Comparison of ENCODE assay signal across 19 cellular contexts in genomic region chr18:49968649-49969309, GRCh38.
DNase-seq lines count a peak whose midpoint lies in the region; ATAC-seq and TF ChIP-seq lines count a peak whose summit lies in the region.
"Had no signal": no experiment of that assay in that cellular context is flagged by ENCODE, and none has a peak within 500 bp of the region (broad histone marks: within the 10 kb centered on the region; RNA-seq: fewer than 3 reads in every experiment).

No MANE protein-coding gene starts in this region.

- H3K27ac Mint-ChIP-seq in type B pancreatic cell: peak overlapping the region; percentile 35
- H3K27ac Mint-ChIP-seq in activated T-cell treated with anti-CD3 and anti-CD28 coated beads, Interleukin-2, amount 50 U/mL, for 24 hours: no peak overlapping the region
- no peak overlapping the region for H3K27ac Mint-ChIP-seq in activated T-helper 1 cell treated with anti-CD3 and anti-CD28 coated beads, Interleukin-12 subunit alpha, Interleukin-12 subunit beta, Interleukin-2, Interleukin-4 antibody, amounts not matched to agents 30 ng/mL and 10 ng/mL and 1 ng/mL, durations not matched to agents 14 hours and 24 hours and 36 hours
- H3K27ac Mint-ChIP-seq: B cell; CD4-positive, alpha-beta T cell had no signal

- peak; percentile 20 to 33 for TF ChIP-seq RAD21 in liver (IDR thresholded peaks at IDR 0.05)

- H3K4me1 Mint-ChIP-seq in type B pancreatic cell (ENCODE audit: unreplicated experiment): peaks cover 22% of the 10 kb centered on the region
- no peaks in the 10 kb centered on the region for H3K4me1 Mint-ChIP-seq in activated T-cell treated with anti-CD3 and anti-CD28 coated beads, Interleukin-2, amount 50 U/mL, for 24 hours (ENCODE audit: low read depth)
- no peaks in the 10 kb centered on the region for H3K4me1 Mint-ChIP-seq in activated T-helper 1 cell treated with anti-CD3 and anti-CD28 coated beads, Interleukin-12 subunit alpha, Interleukin-12 subunit beta, Interleukin-2, Interleukin-4 antibody, amounts not matched to agents 30 ng/mL and 10 ng/mL and 1 ng/mL, durations not matched to agents 14 hours and 24 hours and 36 hours (ENCODE audit: low read depth)
- H3K4me1 Mint-ChIP-seq: B cell had no signal

- 58% methylated on average over 5 of the region's 5 CpGs for WGBS in liver

- H3K9me3 ChIP-seq in colonic mucosa: no peaks in the 10 kb centered on the region
- H3K9me3 ChIP-seq in liver (ENCODE audit: control insufficient read depth in 4 of 4, low read length in 3 of 4): no peaks in the 10 kb centered on the region
- H3K9me3 ChIP-seq: SK-N-SH had no signal

- H3K4me3 ChIP-seq in colonic mucosa (no peak overlapping the region), liver (ENCODE audit: low read depth in 1 of 3, low read length in 3 of 3) (no peak overlapping the region)
- H3K4me3 ChIP-seq: K562, PC-9 had no signal

- peak; percentile 32 for ATAC-seq in GM19463 (IDR thresholded peaks at IDR 0.05; ENCODE audit: unreplicated experiment)
- ATAC-seq in GM21576 (IDR thresholded peaks at IDR 0.05; ENCODE audit: unreplicated experiment): no peak
- ATAC-seq: HCT116, K562 had no signal

- no peaks in the 10 kb centered on the region for H3K27me3 Mint-ChIP-seq in type B pancreatic cell
- H3K27me3 Mint-ChIP-seq in activated T-cell treated with anti-CD3 and anti-CD28 coated beads, Interleukin-2, amount 50 U/mL, for 24 hours: peaks cover 4% of the 10 kb centered on the region
- H3K27me3 Mint-ChIP-seq in activated T-helper 1 cell treated with anti-CD3 and anti-CD28 coated beads, Interleukin-12 subunit alpha, Interleukin-12 subunit beta, Interleukin-2, Interleukin-4 antibody, amounts not matched to agents 30 ng/mL and 10 ng/mL and 1 ng/mL, durations not matched to agents 14 hours and 24 hours and 36 hours (ENCODE audit: insufficient read depth): peaks cover 21% of the 10 kb centered on the region

- TF ChIP-seq CTCF in colonic mucosa (IDR thresholded peaks at IDR 0.05): no peak
- no peak for TF ChIP-seq CTCF in liver (IDR thresholded peaks at IDR 0.05; ENCODE audit: low read depth, low read length, missing input control)
- no peak for TF ChIP-seq CTCF in type B pancreatic cell (conservative IDR thresholded peaks at IDR 0.05)

- H3K9me3 Mint-ChIP-seq in type B pancreatic cell: no peaks in the 10 kb centered on the region
- no peaks in the 10 kb centered on the region for H3K9me3 Mint-ChIP-seq in activated T-cell treated with anti-CD3 and anti-CD28 coated beads, Interleukin-2, amount 50 U/mL, for 24 hours
- no peaks in the 10 kb centered on the region for H3K9me3 Mint-ChIP-seq in activated T-helper 1 cell treated with anti-CD3 and anti-CD28 coated beads, Interleukin-12 subunit alpha, Interleukin-12 subunit beta, Interleukin-2, Interleukin-4 antibody, amounts not matched to agents 30 ng/mL and 10 ng/mL and 1 ng/mL, durations not matched to agents 14 hours and 24 hours and 36 hours
- H3K9me3 Mint-ChIP-seq: CD4-positive, alpha-beta T cell had no signal

- peaks cover 11% of the 10 kb centered on the region for H3K36me3 Mint-ChIP-seq in type B pancreatic cell
- no peaks in the 10 kb centered on the region for H3K36me3 Mint-ChIP-seq in activated T-cell treated with anti-CD3 and anti-CD28 coated beads, Interleukin-2, amount 50 U/mL, for 24 hours (ENCODE audit: low read depth)
- no peaks in the 10 kb centered on the region for H3K36me3 Mint-ChIP-seq in activated T-helper 1 cell treated with anti-CD3 and anti-CD28 coated beads, Interleukin-12 subunit alpha, Interleukin-12 subunit beta, Interleukin-2, Interleukin-4 antibody, amounts not matched to agents 30 ng/mL and 10 ng/mL and 1 ng/mL, durations not matched to agents 14 hours and 24 hours and 36 hours (ENCODE audit: low read depth)

- H3K27me3 ChIP-seq in colonic mucosa (no peaks in the 10 kb centered on the region), liver (ENCODE audit: control insufficient read depth in 4 of 4, insufficient read depth in 4 of 4, low read length in 3 of 4) (no peaks in the 10 kb centered on the region)

- H3K36me3 ChIP-seq in colonic mucosa (no peaks in the 10 kb centered on the region), liver (ENCODE audit: control insufficient read depth in 4 of 4, insufficient read depth in 3 of 4, low read depth in 1 of 4, low read length in 3 of 4) (no peaks in the 10 kb centered on the region)

- H3K4me1 ChIP-seq in colonic mucosa: peaks cover 19% of the 10 kb centered on the region
- peaks cover 10 to 38% (median 27%) of the 10 kb centered on the region in 4 donors for H3K4me1 ChIP-seq in liver (ENCODE audit: control insufficient read depth in 4 of 4, insufficient read depth in 4 of 4, low read length in 3 of 4)

- no peak overlapping the region for H3K4me3 Mint-ChIP-seq in type B pancreatic cell
- H3K4me3 Mint-ChIP-seq in activated T-cell treated with anti-CD3 and anti-CD28 coated beads, Interleukin-2, amount 50 U/mL, for 24 hours: no peak overlapping the region
- H3K4me3 Mint-ChIP-seq in activated T-helper 1 cell treated with anti-CD3 and anti-CD28 coated beads, Interleukin-12 subunit alpha, Interleukin-12 subunit beta, Interleukin-2, Interleukin-4 antibody, amounts not matched to agents 30 ng/mL and 10 ng/mL and 1 ng/mL, durations not matched to agents 14 hours and 24 hours and 36 hours: no peak overlapping the region
- H3K4me3 Mint-ChIP-seq: B cell; CD4-positive, alpha-beta T cell had no signal

- intact Hi-C loops in colonic mucosa (cut with DNase I): no loop called here
- intact Hi-C loops in activated T-helper 1 cell treated with anti-CD3 and anti-CD28 coated beads, Interleukin-12 subunit alpha, Interleukin-12 subunit beta, Interleukin-2, Interleukin-4 antibody, amounts not matched to agents 30 ng/mL and 10 ng/mL and 1 ng/mL, durations not matched to agents 14 hours and 24 hours and 36 hours (cut with micrococcal nuclease): no loop called here

- DNase-seq in colonic mucosa (no peak), type B pancreatic cell (ENCODE audit: extremely low spot score, unreplicated experiment) (no peak)
- no peak for DNase-seq in activated effector memory CD4-positive, alpha-beta T cell treated with Interleukin-2 at 50 U/mL for 16 hours
- no peak for DNase-seq in activated T-cell treated with anti-CD3 and anti-CD28 coated beads, Interleukin-2, amount 50 U/mL, for 24 hours
- DNase-seq in activated T-helper 1 cell treated with anti-CD3 and anti-CD28 coated beads, Interleukin-12 subunit alpha, Interleukin-12 subunit beta, Interleukin-2, Interleukin-4 antibody, amounts not matched to agents 30 ng/mL and 10 ng/mL and 1 ng/mL, durations not matched to agents 14 hours and 24 hours and 36 hours (ENCODE audit: low spot score): no peak
- DNase-seq: CD4-positive, alpha-beta T cell; DMS79 treated with DMSO at 0.1 percent for 48 hours; NCI-H1436 treated with DMSO at 0.1 percent for 48 hours; NCI-H2081 treated with DMSO at 0.1 percent for 48 hours; NCI-H524 treated with DMSO at 0.1 percent for 48 hours; PC-9; SK-N-SH had no signal

- H3K27ac ChIP-seq in colonic mucosa (peak overlapping the region; percentile 76), liver (ENCODE audit: low read depth in 1 of 2, low read length in 2 of 2) (peak overlapping the region in 1 of 2 donors; percentile 22)
- H3K27ac ChIP-seq: HL-60, PC-9 had no signal

- H3K9ac ChIP-seq in colonic mucosa (ENCODE audit: low read depth in 2 of 2, low read length in 2 of 2): no peak overlapping the region
- no peak overlapping the region for H3K9ac ChIP-seq in liver (ENCODE audit: low read depth in 1 of 2, low read length in 2 of 2)
- H3K9ac ChIP-seq: SK-N-SH had no signal

TF ChIP-seq in liver, 16 proteins besides CTCF, POLR2A, EP300 and RAD21 (continues in another document):
- no peak for TF ChIP-seq GABPA (IDR thresholded peaks at IDR 0.05 in 1 of 2, conservative IDR thresholded peaks at IDR 0.05 in 1 of 2)
- no peak for TF ChIP-seq JUND (IDR thresholded peaks at IDR 0.05)
- no peak for TF ChIP-seq EGR1 (IDR thresholded peaks at IDR 0.05; ENCODE audit: low read depth in 2 of 2)
- TF ChIP-seq RXRA (IDR thresholded peaks at IDR 0.05): peak in 1 of 2 donors; percentile 17
- no peak for TF ChIP-seq MAX (IDR thresholded peaks at IDR 0.05)
- no peak for TF ChIP-seq ZBTB33 (IDR thresholded peaks at IDR 0.05)
